8 cellular contexts compared by ENCODE assay signal in the genomic region with DNA sequence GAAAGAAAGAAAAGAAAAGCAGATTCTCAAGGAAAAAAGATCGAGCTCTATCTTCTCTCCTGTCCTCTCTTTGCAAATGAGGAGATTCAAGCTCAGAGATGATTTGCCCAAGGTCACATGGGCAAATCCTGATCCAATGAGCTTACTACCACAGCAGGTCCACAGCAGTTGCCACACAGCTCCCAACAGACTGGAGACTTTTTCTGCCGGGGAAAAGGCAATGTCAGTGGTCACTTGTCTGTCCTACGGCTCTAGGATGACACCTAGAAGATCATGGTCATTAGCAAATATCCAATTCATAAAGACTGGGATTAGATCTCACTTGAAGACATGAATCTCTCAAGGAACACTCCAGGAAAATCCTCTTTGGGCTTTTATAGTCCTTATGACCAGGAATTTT. TPM values are rescaled to one million over a fixed set of nuclear protein-coding genes. Genes with fewer than 3 reads are reported as not detected.
DNase-seq lines count a peak whose midpoint lies in the region; ATAC-seq and TF ChIP-seq lines count a peak whose summit lies in the region.

No MANE protein-coding gene starts in this region.

- H3K36me3 ChIP-seq in DND-41 (ENCODE audit: insufficient read depth, low read length) (no peaks in the 10 kb centered on the region), OCI-LY1 (ENCODE audit: insufficient read depth, low read length) (no peaks in the 10 kb centered on the region; the same call in 1 of the 2 replicates), esophagus muscularis mucosa (no peaks in the 10 kb centered on the region)

- H3K27ac ChIP-seq in DND-41 (ENCODE audit: low read length) (no peak overlapping the region), OCI-LY1 (ENCODE audit: low read depth, low read length, poor library complexity, severe bottlenecking) (no peak overlapping the region), esophagus muscularis mucosa (replicated peaks in 1 of 4) (peak overlapping the region; percentile 82 to 94 (median 92))

- no peak overlapping the region for H3K4me3 ChIP-seq in DND-41 (ENCODE audit: low read depth in 1 of 2, low read length in 2 of 2)
- no peak overlapping the region for H3K4me3 ChIP-seq in OCI-LY1 (ENCODE audit: low read depth, low read length, poor library complexity, severe bottlenecking)
- peak overlapping the region; percentile 50 to 58 (median 54) for H3K4me3 ChIP-seq in esophagus muscularis mucosa

- TF ChIP-seq EP300 in esophagus muscularis mucosa (IDR thresholded peaks at IDR 0.05): no peak

- H4K20me1 ChIP-seq in DND-41 (ENCODE audit: insufficient read depth, low read length) (no peaks in the 10 kb centered on the region), OCI-LY1 (ENCODE audit: insufficient read depth, low read length) (no peaks in the 10 kb centered on the region)

- DNase-seq in DND-41 (no peak), esophagus muscularis mucosa (ENCODE audit: extremely low spot score) (peak; percentile 37), posterior cingulate gyrus (peak in 9 of 10 donors; percentile 45 to 95 (median 68)), NCI-H2029 (lab: John Stamatoyannopoulos, UW) (no peak)

- ATAC-seq in DND-41 (ENCODE audit: insufficient read depth, low read depth): no peak
- ATAC-seq in GM18873 (IDR thresholded peaks at IDR 0.05; ENCODE audit: low FRiP score, unreplicated experiment): no peak
- no peak for ATAC-seq in GM18870 (IDR thresholded peaks at IDR 0.05; ENCODE audit: unreplicated experiment)
- ATAC-seq in GM18519 (IDR thresholded peaks at IDR 0.05; ENCODE audit: low FRiP score, unreplicated experiment): no peak

- WGBS in esophagus muscularis mucosa: 67% methylated on average over 3 of the region's 3 CpGs

- H3K4me2 ChIP-seq in DND-41 (ENCODE audit: insufficient read depth, low read length) (peak overlapping the region; percentile 67), OCI-LY1 (ENCODE audit: low read length) (peak overlapping the region; percentile 63)

- H3K27me3 ChIP-seq in DND-41 (ENCODE audit: insufficient read depth, low read length, poor library complexity): no peaks in the 10 kb centered on the region
- H3K27me3 ChIP-seq in OCI-LY1 (ENCODE audit: insufficient read depth, low read length): no peaks in the 10 kb centered on the region; the same call in 1 of the 2 replicates
- no peaks in the 10 kb centered on the region for H3K27me3 ChIP-seq in esophagus muscularis mucosa

- TF ChIP-seq CTCF in DND-41 (IDR thresholded peaks at IDR 0.05; ENCODE audit: borderline replicate concordance, extremely low read depth, low read length, poor library complexity, severe bottlenecking) (no peak), OCI-LY1 (IDR thresholded peaks at IDR 0.05; ENCODE audit: low read length) (no peak), esophagus muscularis mucosa (IDR thresholded peaks at IDR 0.05) (no peak)

- H3F3A ChIP-seq in OCI-LY1 (ENCODE audit: insufficient read depth, low read length): no peaks in the 10 kb centered on the region

- H3K9me3 ChIP-seq in DND-41 (ENCODE audit: insufficient read depth, low read length, severe bottlenecking): peaks cover under 1% of the 10 kb centered on the region
- no peaks in the 10 kb centered on the region for H3K9me3 ChIP-seq in OCI-LY1 (ENCODE audit: low read length)
- peaks cover 0 to under 1% (median 0%) of the 10 kb centered on the region in 4 donors for H3K9me3 ChIP-seq in esophagus muscularis mucosa

- H2AFZ ChIP-seq in DND-41 (ENCODE audit: low read depth, low read length) (no peak overlapping the region), OCI-LY1 (ENCODE audit: low read length) (no peak overlapping the region)

- no peak overlapping the region; the same call in 1 of the 2 replicates for H3K9ac ChIP-seq in DND-41 (ENCODE audit: low read depth, low read length)
- H3K9ac ChIP-seq in OCI-LY1 (ENCODE audit: low read length): no peak overlapping the region

- peaks cover 18% of the 10 kb centered on the region for H3K4me1 ChIP-seq in DND-41 (ENCODE audit: insufficient read depth, low read length)
- H3K4me1 ChIP-seq in OCI-LY1 (ENCODE audit: insufficient read depth, low read length, severe bottlenecking): peaks cover 15% of the 10 kb centered on the region
- peaks cover 22 to 32% (median 24%) of the 10 kb centered on the region in 4 donors for H3K4me1 ChIP-seq in esophagus muscularis mucosa

- no peaks in the 10 kb centered on the region for H3K9me2 ChIP-seq in OCI-LY1 (ENCODE audit: low read depth, low read length)

- intact Hi-C loops in esophagus muscularis mucosa (cut with DNase I): loop anchor here (5.0 kb wide), 2 partner anchors 375 to 455 kb away; no protein-coding TSS in a partner anchor
- intact Hi-C loops in posterior cingulate gyrus (cut with DNase I): loop anchor here (5.0 kb wide), 2 partner anchors 60 to 375 kb away; a partner anchor contains a TSS

- TF ChIP-seq POLR2A in esophagus muscularis mucosa (IDR thresholded peaks at IDR 0.05; ENCODE audit: low read depth): no peak

- H3K79me2 ChIP-seq in DND-41 (ENCODE audit: insufficient read depth, low read length) (no peaks in the 10 kb centered on the region), OCI-LY1 (ENCODE audit: insufficient read depth, low read length) (no peaks in the 10 kb centered on the region)

RNA-seq across cellular contexts. Expression of a gene that starts 58.8 kb away (rescaled TPM):
- total RNA-seq in esophagus muscularis mucosa: 100 to 1,000 TPM in 2 of 4 donors, 10 to 100 TPM in 2; 54.4 to 148 (median 113) TPM

Comparison
In these comparisons a context has a peak if more than half of its experiments do, and no peak if none do; other contexts are left out.
1. DNase-seq: peak in esophagus muscularis mucosa (single experiment) and posterior cingulate gyrus (9 of 10); none in DND-41 (single experiment) and NCI-H2029 (single experiment).
2. H3K27ac ChIP-seq: peak in esophagus muscularis mucosa (4 of 4); none in DND-41 (single experiment) and OCI-LY1 (single experiment).
3. H3K4me3 ChIP-seq: peak in esophagus muscularis mucosa (4 of 4); none in DND-41 (0 of 2) and OCI-LY1 (single experiment).